Comparison of ENCODE assay signal across 32 cellular contexts in genomic region chr21:44314128-44314527, GRCh38. TPM values are rescaled to one million over a fixed set of nuclear protein-coding genes. Genes with fewer than 3 reads are reported as not detected.
"Had no signal": no experiment of that assay in that cellular context is flagged by ENCODE, and none has a peak within 500 bp of the region (broad histone marks: within the 10 kb centered on the region; RNA-seq: fewer than 3 reads in every experiment).

No MANE protein-coding gene starts in this region.

- H3K4me1 Mint-ChIP-seq: mesothelial cell of epicardium had no signal

- H3K4me1 ChIP-seq: esophagus squamous epithelium, gastrocnemius medialis, heart right ventricle, left lung, lower lobe of right lung had no signal

- H3K27ac ChIP-seq: coronary artery, esophagus squamous epithelium, gastrocnemius medialis, heart right ventricle, left lung, lower lobe of right lung had no signal

- H3K9me3 Mint-ChIP-seq: mesothelial cell of epicardium had no signal

- H3K27me3 ChIP-seq: dorsolateral prefrontal cortex, esophagus squamous epithelium, gastrocnemius medialis, heart right ventricle, left lung had no signal

- H3K9me3 ChIP-seq: esophagus squamous epithelium, gastrocnemius medialis, heart right ventricle, left lung, lower lobe of right lung, mucosa of descending colon had no signal

- H3K4me3 ChIP-seq: coronary artery, dorsolateral prefrontal cortex, esophagus squamous epithelium, gastrocnemius medialis, heart right ventricle, left lung, lower lobe of right lung, mucosa of descending colon had no signal

- H3K27ac Mint-ChIP-seq: mesothelial cell of epicardium had no signal

- H3K4me3 Mint-ChIP-seq: mesothelial cell of epicardium had no signal

- H3K36me3 ChIP-seq: gastrocnemius medialis had no signal

- FAIRE-seq: colon, endothelial cell of umbilical vein, islet of Langerhans, keratinocyte had no signal

- ATAC-seq: gastrocnemius medialis, heart right ventricle, left cardiac atrium, left lung, left ventricle myocardium superior, lower lobe of right lung, mucosa of descending colon had no signal

- DNase-seq: dermis blood vessel endothelial cell; dorsolateral prefrontal cortex; effector CD4-positive, alpha-beta T cell; effector memory CD4-positive, alpha-beta T cell; esophagus squamous epithelium; foreskin fibroblast; foreskin melanocyte; gastrocnemius medialis; glutamatergic neuron; head of caudate nucleus; heart right ventricle; hippocampal formation; left cardiac atrium; left lung; left ventricle myocardium superior; lower lobe of right lung; mesenchymal stem cell; mucosa of descending colon had no signal

RNA-seq across cellular contexts. Expression of gene AIRE, which starts 28.5 kb away (rescaled TPM):
- total RNA-seq: dermis blood vessel endothelial cell, epithelial cell of proximal tubule, esophagus squamous epithelium, gastrocnemius medialis, glomerular endothelial cell, left ventricle myocardium superior, lower lobe of right lung, lung microvascular endothelial cell, mesenteric fat pad had no signal
- polyA plus RNA-seq: keratinocyte had no signal

RNA-seq across cellular contexts. Expression of gene TRPM2, which starts 39.3 kb away (rescaled TPM):
- total RNA-seq: endothelial cell of umbilical vein, myocyte had no signal
- polyA plus RNA-seq: endothelial cell of umbilical vein had no signal

RNA-seq across cellular contexts. Expression of gene DNMT3L, which starts 52.4 kb away (rescaled TPM):
- total RNA-seq: dermis blood vessel endothelial cell, dorsolateral prefrontal cortex, endothelial cell of umbilical vein, epithelial cell of proximal tubule, esophagus squamous epithelium, gastrocnemius medialis, glomerular endothelial cell, heart right ventricle, kidney epithelial cell, left cardiac atrium, left lung, left ventricle myocardium superior, lower leg skin, lower lobe of right lung, lung microvascular endothelial cell, mesenteric fat pad, mesothelial cell of epicardium, mucosa of descending colon, myocyte had no signal
- polyA plus RNA-seq: endothelial cell of umbilical vein, esophagus, heart right ventricle, keratinocyte had no signal
